7 cellular contexts compared by ENCODE assay signal in the genomic region with DNA sequence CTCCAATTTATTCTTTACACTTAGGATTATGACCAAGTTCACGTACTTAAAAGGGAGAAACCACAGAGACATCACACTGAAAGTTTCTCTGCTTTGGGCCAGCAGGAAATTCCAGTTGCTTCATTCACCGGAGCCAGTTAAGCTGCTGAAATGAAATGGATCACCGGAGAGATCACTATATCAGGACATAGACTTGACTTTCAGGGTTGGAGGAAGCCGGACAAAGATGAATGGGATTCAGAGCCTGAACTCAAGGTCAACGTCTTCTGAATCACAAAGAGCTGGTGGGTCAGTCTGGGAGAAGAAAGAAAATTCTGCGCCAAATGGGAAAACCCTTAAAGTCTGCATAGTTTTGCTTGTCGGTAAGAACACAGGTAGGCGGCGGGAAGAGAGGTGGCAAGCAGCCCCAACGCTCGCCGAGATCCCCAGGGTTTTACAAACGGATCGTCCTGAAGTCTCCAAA.
DNase-seq lines count a peak whose midpoint lies in the region; ATAC-seq and TF ChIP-seq lines count a peak whose summit lies in the region.

No MANE protein-coding gene starts in this region.

- peak overlapping the region; percentile 25 for H3K9ac ChIP-seq in Loucy (ENCODE audit: low read depth, low read length, poor library complexity, severe bottlenecking)

- H3K4me3 ChIP-seq in Loucy (ENCODE audit: low read length, poor library complexity, severe bottlenecking) (peak overlapping the region; percentile 72), brain microvascular endothelial cell (ENCODE audit: low read depth, low read length) (peak overlapping the region; percentile 79), tibial artery (peak overlapping the region; percentile 63 to 81)

- peaks cover 37% of the 10 kb centered on the region for H3K4me1 ChIP-seq in Loucy (ENCODE audit: insufficient read depth, low read length, poor library complexity, severe bottlenecking)
- peaks cover 0 to 15% (median 5%) of the 10 kb centered on the region in 4 donors for H3K4me1 ChIP-seq in tibial artery

- ATAC-seq in GM18502 (IDR thresholded peaks at IDR 0.05; ENCODE audit: poor library complexity, unreplicated experiment), result peak; percentile 4
- ATAC-seq in left lobe of liver, result peak; percentile 26
- ATAC-seq in GM21528 (IDR thresholded peaks at IDR 0.05; ENCODE audit: low FRiP score, unreplicated experiment), result no peak

- no peaks in the 10 kb centered on the region for H3K9me2 ChIP-seq in Loucy (replicated peaks; ENCODE audit: low read depth, low read length)

- peak overlapping the region; percentile 68 for H3K4me2 ChIP-seq in Loucy (ENCODE audit: low read depth, low read length, poor library complexity, severe bottlenecking)

- H3K27ac ChIP-seq in brain microvascular endothelial cell (peak overlapping the region; percentile 68), tibial artery (peak overlapping the region; percentile 20 to 65)

- DNase-seq in brain microvascular endothelial cell (peak; percentile 63), left lobe of liver (ENCODE audit: low spot score) (peak; percentile 48), tibial artery (no peak), AML-193 (lab: John Stamatoyannopoulos, UW) (no peak)

- no peaks in the 10 kb centered on the region for H3F3A ChIP-seq in Loucy (ENCODE audit: low read depth)

- peaks cover 4% of the 10 kb centered on the region for H4K20me1 ChIP-seq in Loucy (ENCODE audit: insufficient read depth, low read length, poor library complexity, severe bottlenecking)

- H3K79me2 ChIP-seq in Loucy (ENCODE audit: insufficient read depth, low read length), result 0 out of 2 replicates have a peak, but pooled peaks cover 5% of the 10 kb centered on the region

- H3K27me3 ChIP-seq in Loucy (ENCODE audit: insufficient read depth, low read length, poor library complexity, severe bottlenecking), result no peaks in the 10 kb centered on the region
- no peaks in the 10 kb centered on the region for H3K27me3 ChIP-seq in brain microvascular endothelial cell (replicated peaks)
- no peaks in the 10 kb centered on the region for H3K27me3 ChIP-seq in tibial artery

- H3K36me3 ChIP-seq in Loucy (ENCODE audit: insufficient read depth, low read length) (no peaks in the 10 kb centered on the region), brain microvascular endothelial cell (replicated peaks) (no peaks in the 10 kb centered on the region), tibial artery (no peaks in the 10 kb centered on the region)

- H3K9me3 ChIP-seq in Loucy (ENCODE audit: insufficient read depth, low read depth, low read length), result no peaks in the 10 kb centered on the region
- H3K9me3 ChIP-seq in tibial artery, result no peaks in the 10 kb centered on the region

- in situ Hi-C loops in brain microvascular endothelial cell (cut with HindIII; ENCODE audit: low pct_ligation_motif_present, low sequenced_read_pairs), result no loop called here

- intact Hi-C loops in tibial artery (cut with DNase I; ENCODE audit: low total_unique reads), result loop anchor here (5.0 kb wide), 1 partner anchor 76 kb away; no protein-coding TSS in a partner anchor

- TF ChIP-seq CTCF in Loucy (conservative IDR thresholded peaks at IDR 0.05; ENCODE audit: low read length) (no peak), brain microvascular endothelial cell (IDR thresholded peaks at IDR 0.05; ENCODE audit: low read depth, low read length, missing control alignments) (no peak), tibial artery (IDR thresholded peaks at IDR 0.05) (no peak)

- H2AFZ ChIP-seq in Loucy (ENCODE audit: low read length), result peak overlapping the region; percentile 52; the same call in 1 of the 2 replicates

Comparison
In these comparisons a context has a peak if more than half of its experiments do, and no peak if none do; other contexts are left out.
1. DNase-seq: peak in brain microvascular endothelial cell (single experiment) and left lobe of liver (single experiment); none in tibial artery (0 of 2) and AML-193 (0 of 2).
2. Peak in every context shown above with its lines, with median percentiles within 50 percentile points of each other: H3K4me3 ChIP-seq.